In the genomic region with DNA sequence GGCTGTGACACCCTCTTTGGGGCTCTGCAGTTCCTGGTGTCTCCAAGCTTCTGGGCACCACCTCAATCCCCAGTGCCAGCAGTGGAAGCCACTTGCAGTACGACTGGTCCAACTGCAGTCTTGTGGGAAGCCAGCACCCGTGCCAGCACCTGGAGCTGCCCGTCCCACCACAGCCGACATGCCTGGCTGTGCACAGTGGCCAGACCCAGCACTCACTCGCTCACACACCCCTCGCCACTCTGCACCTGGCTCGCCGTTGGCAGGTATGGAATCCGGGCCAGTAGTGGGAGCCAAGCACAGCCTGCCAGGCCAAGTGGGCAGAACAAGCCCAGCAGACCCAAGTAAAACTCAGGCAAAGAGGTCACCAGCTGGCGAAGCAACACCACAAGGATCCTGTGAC, we compare ENCODE assay signal across 1 cellular context.
TF ChIP-seq lines count a peak whose summit lies in the region.

No MANE protein-coding gene starts in this region.

TF ChIP-seq in H1, 55 proteins besides CTCF, POLR2A, EP300 and RAD21 (continued from another document):
- TF ChIP-seq, protein P1, sequence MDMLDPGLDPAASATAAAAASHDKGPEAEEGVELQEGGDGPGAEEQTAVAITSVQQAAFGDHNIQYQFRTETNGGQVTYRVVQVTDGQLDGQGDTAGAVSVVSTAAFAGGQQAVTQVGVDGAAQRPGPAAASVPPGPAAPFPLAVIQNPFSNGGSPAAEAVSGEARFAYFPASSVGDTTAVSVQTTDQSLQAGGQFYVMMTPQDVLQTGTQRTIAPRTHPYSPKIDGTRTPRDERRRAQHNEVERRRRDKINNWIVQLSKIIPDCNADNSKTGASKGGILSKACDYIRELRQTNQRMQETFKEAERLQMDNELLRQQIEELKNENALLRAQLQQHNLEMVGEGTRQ (IDR thresholded peaks at IDR 0.05; ENCODE audit: low read length): no peak
- TF ChIP-seq CREB1 (IDR thresholded peaks at IDR 0.05): no peak
- TF ChIP-seq RXRA (IDR thresholded peaks at IDR 0.05; ENCODE audit: insufficient read depth, low read depth, low read length): no peak
- no peak for TF ChIP-seq YY1 (IDR thresholded peaks at IDR 0.05; ENCODE audit: low read depth, low read length)
- TF ChIP-seq SP2 (IDR thresholded peaks at IDR 0.05; ENCODE audit: low read length): no peak
- no peak for TF ChIP-seq BCL11A (IDR thresholded peaks at IDR 0.05; ENCODE audit: low read depth in 2 of 2, low read length in 2 of 2)
